1 cellular context compared by ENCODE assay signal in the genomic region with DNA sequence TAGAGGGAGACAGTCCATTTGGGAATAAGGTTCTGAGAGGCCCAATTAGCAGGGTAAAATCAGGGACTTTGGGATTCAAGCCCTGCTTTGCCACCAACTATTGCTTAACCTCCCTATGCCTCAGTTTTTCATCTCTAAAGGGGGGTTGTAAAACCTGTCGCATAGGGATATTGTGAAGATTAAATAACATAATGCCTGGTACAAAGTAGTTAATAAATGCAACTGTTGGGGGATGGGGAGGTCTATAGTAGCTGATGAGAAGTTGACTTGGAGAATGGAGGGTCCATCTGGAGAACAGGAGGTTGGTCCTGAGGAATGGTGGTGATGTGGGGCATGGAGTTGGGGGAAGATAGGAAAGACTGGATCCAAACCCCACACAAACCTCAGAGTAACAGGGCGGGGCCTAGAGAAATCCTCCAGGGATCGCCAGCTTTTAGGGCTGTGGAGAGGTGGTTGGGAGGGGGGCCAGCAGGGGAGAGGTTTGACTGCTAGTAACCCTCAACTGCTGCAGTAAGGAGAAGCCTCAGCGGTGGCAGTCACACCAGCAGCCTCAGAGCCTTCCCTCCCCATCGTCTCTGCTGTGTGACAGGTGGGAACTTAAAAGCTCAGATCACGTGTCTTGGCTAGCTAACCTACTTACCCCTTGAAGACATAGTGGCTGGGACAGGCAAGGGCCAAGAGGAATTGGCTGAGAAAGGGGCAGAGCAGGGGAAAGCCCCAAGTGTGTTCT.
TF ChIP-seq lines count a peak whose summit lies in the region.

No MANE protein-coding gene starts in this region.

TF ChIP-seq in GM12878, 131 proteins besides CTCF, POLR2A, EP300 and RAD21:
- TF ChIP-seq RELA (IDR thresholded peaks at IDR 0.05; ENCODE audit: borderline replicate concordance, partially characterized antibody) (no peak), EZH2 (IDR thresholded peaks at IDR 0.05; ENCODE audit: borderline replicate concordance, control insufficient read depth, low read depth, low read length) (0 out of 2 replicates have a peak, but pooled peaks have one; percentile 26), TAF1 (IDR thresholded peaks at IDR 0.05; ENCODE audit: borderline replicate concordance, low read depth, low read length) (no peak)
